In genomic region chr5:116046823-116047222, GRCh38 we compare ENCODE assay signal across 20 cellular contexts. TPM values are rescaled to one million over a fixed set of nuclear protein-coding genes. Genes with fewer than 3 reads are reported as not detected.
DNase-seq lines count a peak whose midpoint lies in the region; ATAC-seq and TF ChIP-seq lines count a peak whose summit lies in the region.
"Had no signal": no experiment of that assay in that cellular context is flagged by ENCODE, and none has a peak within 500 bp of the region (broad histone marks: within the 10 kb centered on the region; RNA-seq: fewer than 3 reads in every experiment).

No MANE protein-coding gene starts in this region.

- no peak for TF ChIP-seq POLR2A in vagina (IDR thresholded peaks at IDR 0.05)

- H2AFZ ChIP-seq in GM23338 (0 out of 2 replicates have a peak overlapping the region, but pooled peaks have one; percentile 24), PC-3 (ENCODE audit: low read length) (no peak overlapping the region)

- H3K27ac ChIP-seq in GM23338 (ENCODE audit: low read depth) (no peak overlapping the region), PC-3 (ENCODE audit: low read length) (no peak overlapping the region), vagina (no peak overlapping the region)

- intact Hi-C loops in PC-3 (cut with micrococcal nuclease) (no loop called here), Right ventricle myocardium superior (cut with DNase I) (no loop called here), vagina (cut with DNase I) (no loop called here), head of caudate nucleus (cut with DNase I) (no loop called here)

- no peak overlapping the region for H3K4me3 Mint-ChIP-seq in GM23338
- H3K4me3 Mint-ChIP-seq: CD4-positive, CD25-positive, alpha-beta regulatory T cell; CD8-positive, alpha-beta memory T cell had no signal

- no peaks in the 10 kb centered on the region for H3K4me1 ChIP-seq in GM23338 (ENCODE audit: insufficient read depth)
- peaks cover 17% of the 10 kb centered on the region for H3K4me1 ChIP-seq in PC-3 (ENCODE audit: insufficient read depth, low read length)
- no peaks in the 10 kb centered on the region for H3K4me1 ChIP-seq in vagina
- H3K4me1 ChIP-seq: BE2C had no signal

- DNase-seq in GM23338 (ENCODE audit: low spot score) (no peak), PC-3 (no peak), myocyte (ENCODE audit: low read depth) (peak; percentile 41), Right ventricle myocardium superior (no peak), vagina (ENCODE audit: extremely low spot score in 2 of 2) (no peak), head of caudate nucleus (no peak)
- DNase-seq: ACHN; BE2C; C1 segment of cervical spinal cord; CD4-positive, CD25-positive, alpha-beta regulatory T cell; CD8-positive, alpha-beta memory T cell; COR-L47; DMS 273 treated with DMSO at 0.1 percent for 48 hours; DND-41; EL; GOT3; H7 had no signal

- CTCF ChIA-PET in PC-3 (lab: Charles Lee), result no interaction called here

- BruUV-seq in PC-3 (replicated peaks; lab: Mats Ljungman, UMichigan), result TSS peak; percentile 60

- H3K4me3 ChIP-seq in GM23338 (no peak overlapping the region), PC-3 (ENCODE audit: low read length) (no peak overlapping the region), vagina (no peak overlapping the region)
- H3K4me3 ChIP-seq: GM12878 had no signal

- H4K20me1 ChIP-seq in GM23338 (replicated peaks; ENCODE audit: insufficient read depth) (no peaks in the 10 kb centered on the region), PC-3 (ENCODE audit: low read length) (no peaks in the 10 kb centered on the region)

- no peaks in the 10 kb centered on the region for H3K36me3 ChIP-seq in GM23338 (ENCODE audit: insufficient read depth)
- H3K36me3 ChIP-seq in PC-3 (ENCODE audit: low read depth, low read length), result no peaks in the 10 kb centered on the region
- H3K36me3 ChIP-seq in vagina, result no peaks in the 10 kb centered on the region
- H3K36me3 ChIP-seq: BE2C had no signal

- H3K27me3 ChIP-seq in GM23338 (ENCODE audit: insufficient read depth) (no peaks in the 10 kb centered on the region), PC-3 (ENCODE audit: low read length) (no peaks in the 10 kb centered on the region), vagina (no peaks in the 10 kb centered on the region)

- H3K9me3 Mint-ChIP-seq in GM23338, result no peaks in the 10 kb centered on the region
- H3K9me3 Mint-ChIP-seq: CD4-positive, CD25-positive, alpha-beta regulatory T cell; CD8-positive, alpha-beta memory T cell had no signal

- H3F3A ChIP-seq in GM23338 (replicated peaks; ENCODE audit: low read depth), result no peaks in the 10 kb centered on the region
- no peaks in the 10 kb centered on the region for H3F3A ChIP-seq in PC-3 (ENCODE audit: low read length, unreplicated experiment)

- no peaks in the 10 kb centered on the region for H3K27me3 Mint-ChIP-seq in GM23338 (ENCODE audit: insufficient read depth, low read depth, poor library complexity)

- POLR2A ChIA-PET in PC-3 (lab: Charles Lee; ENCODE audit: unreplicated experiment), result no interaction called here

- H3K4me2 ChIP-seq in GM23338 (no peak overlapping the region), PC-3 (ENCODE audit: low read length) (peak overlapping the region; percentile 4; the same call in 1 of the 2 replicates)

- H3K9ac ChIP-seq in PC-3 (ENCODE audit: low read length), result no peak overlapping the region

- H3K36me3 Mint-ChIP-seq in GM23338 (ENCODE audit: low read depth), result no peaks in the 10 kb centered on the region
- H3K36me3 Mint-ChIP-seq: CD4-positive, CD25-positive, alpha-beta regulatory T cell had no signal

- no peaks in the 10 kb centered on the region for H3K9me2 ChIP-seq in GM23338 (ENCODE audit: insufficient read depth)
- no peaks in the 10 kb centered on the region for H3K9me2 ChIP-seq in PC-3 (replicated peaks; ENCODE audit: low read length)

- TF ChIP-seq CTCF in GM23338 (conservative IDR thresholded peaks at IDR 0.05; ENCODE audit: low read depth in 2 of 2), result no peak
- no peak for TF ChIP-seq CTCF in PC-3 (conservative IDR thresholded peaks at IDR 0.05; ENCODE audit: low read depth, low read length)
- TF ChIP-seq CTCF in vagina (IDR thresholded peaks at IDR 0.05), result no peak

- H3K9me3 ChIP-seq in PC-3 (ENCODE audit: low read length), result no peaks in the 10 kb centered on the region
- no peaks in the 10 kb centered on the region for H3K9me3 ChIP-seq in vagina
- H3K9me3 ChIP-seq: BE2C had no signal

- H3K79me2 ChIP-seq in GM23338 (replicated peaks; ENCODE audit: insufficient read depth) (no peaks in the 10 kb centered on the region), PC-3 (ENCODE audit: low read length) (no peaks in the 10 kb centered on the region)

- no peaks in the 10 kb centered on the region for H3K4me1 Mint-ChIP-seq in GM23338
- H3K4me1 Mint-ChIP-seq: CD4-positive, CD25-positive, alpha-beta regulatory T cell had no signal

- H3K27ac Mint-ChIP-seq in GM23338, result no peak overlapping the region
- H3K27ac Mint-ChIP-seq: CD4-positive, CD25-positive, alpha-beta regulatory T cell; CD8-positive, alpha-beta memory T cell had no signal

- no peak for ATAC-seq in GM23338
- no peak; the same call in 1 of the 2 replicates for ATAC-seq in PC-3
- no peak for ATAC-seq in Right ventricle myocardium superior (ENCODE audit: poor library complexity)
- ATAC-seq: GM12878, HepG2 had no signal

TF ChIP-seq in GM23338, 12 proteins besides CTCF, POLR2A, EP300 and RAD21 (continues in another document):
- TF ChIP-seq, protein P1, sequence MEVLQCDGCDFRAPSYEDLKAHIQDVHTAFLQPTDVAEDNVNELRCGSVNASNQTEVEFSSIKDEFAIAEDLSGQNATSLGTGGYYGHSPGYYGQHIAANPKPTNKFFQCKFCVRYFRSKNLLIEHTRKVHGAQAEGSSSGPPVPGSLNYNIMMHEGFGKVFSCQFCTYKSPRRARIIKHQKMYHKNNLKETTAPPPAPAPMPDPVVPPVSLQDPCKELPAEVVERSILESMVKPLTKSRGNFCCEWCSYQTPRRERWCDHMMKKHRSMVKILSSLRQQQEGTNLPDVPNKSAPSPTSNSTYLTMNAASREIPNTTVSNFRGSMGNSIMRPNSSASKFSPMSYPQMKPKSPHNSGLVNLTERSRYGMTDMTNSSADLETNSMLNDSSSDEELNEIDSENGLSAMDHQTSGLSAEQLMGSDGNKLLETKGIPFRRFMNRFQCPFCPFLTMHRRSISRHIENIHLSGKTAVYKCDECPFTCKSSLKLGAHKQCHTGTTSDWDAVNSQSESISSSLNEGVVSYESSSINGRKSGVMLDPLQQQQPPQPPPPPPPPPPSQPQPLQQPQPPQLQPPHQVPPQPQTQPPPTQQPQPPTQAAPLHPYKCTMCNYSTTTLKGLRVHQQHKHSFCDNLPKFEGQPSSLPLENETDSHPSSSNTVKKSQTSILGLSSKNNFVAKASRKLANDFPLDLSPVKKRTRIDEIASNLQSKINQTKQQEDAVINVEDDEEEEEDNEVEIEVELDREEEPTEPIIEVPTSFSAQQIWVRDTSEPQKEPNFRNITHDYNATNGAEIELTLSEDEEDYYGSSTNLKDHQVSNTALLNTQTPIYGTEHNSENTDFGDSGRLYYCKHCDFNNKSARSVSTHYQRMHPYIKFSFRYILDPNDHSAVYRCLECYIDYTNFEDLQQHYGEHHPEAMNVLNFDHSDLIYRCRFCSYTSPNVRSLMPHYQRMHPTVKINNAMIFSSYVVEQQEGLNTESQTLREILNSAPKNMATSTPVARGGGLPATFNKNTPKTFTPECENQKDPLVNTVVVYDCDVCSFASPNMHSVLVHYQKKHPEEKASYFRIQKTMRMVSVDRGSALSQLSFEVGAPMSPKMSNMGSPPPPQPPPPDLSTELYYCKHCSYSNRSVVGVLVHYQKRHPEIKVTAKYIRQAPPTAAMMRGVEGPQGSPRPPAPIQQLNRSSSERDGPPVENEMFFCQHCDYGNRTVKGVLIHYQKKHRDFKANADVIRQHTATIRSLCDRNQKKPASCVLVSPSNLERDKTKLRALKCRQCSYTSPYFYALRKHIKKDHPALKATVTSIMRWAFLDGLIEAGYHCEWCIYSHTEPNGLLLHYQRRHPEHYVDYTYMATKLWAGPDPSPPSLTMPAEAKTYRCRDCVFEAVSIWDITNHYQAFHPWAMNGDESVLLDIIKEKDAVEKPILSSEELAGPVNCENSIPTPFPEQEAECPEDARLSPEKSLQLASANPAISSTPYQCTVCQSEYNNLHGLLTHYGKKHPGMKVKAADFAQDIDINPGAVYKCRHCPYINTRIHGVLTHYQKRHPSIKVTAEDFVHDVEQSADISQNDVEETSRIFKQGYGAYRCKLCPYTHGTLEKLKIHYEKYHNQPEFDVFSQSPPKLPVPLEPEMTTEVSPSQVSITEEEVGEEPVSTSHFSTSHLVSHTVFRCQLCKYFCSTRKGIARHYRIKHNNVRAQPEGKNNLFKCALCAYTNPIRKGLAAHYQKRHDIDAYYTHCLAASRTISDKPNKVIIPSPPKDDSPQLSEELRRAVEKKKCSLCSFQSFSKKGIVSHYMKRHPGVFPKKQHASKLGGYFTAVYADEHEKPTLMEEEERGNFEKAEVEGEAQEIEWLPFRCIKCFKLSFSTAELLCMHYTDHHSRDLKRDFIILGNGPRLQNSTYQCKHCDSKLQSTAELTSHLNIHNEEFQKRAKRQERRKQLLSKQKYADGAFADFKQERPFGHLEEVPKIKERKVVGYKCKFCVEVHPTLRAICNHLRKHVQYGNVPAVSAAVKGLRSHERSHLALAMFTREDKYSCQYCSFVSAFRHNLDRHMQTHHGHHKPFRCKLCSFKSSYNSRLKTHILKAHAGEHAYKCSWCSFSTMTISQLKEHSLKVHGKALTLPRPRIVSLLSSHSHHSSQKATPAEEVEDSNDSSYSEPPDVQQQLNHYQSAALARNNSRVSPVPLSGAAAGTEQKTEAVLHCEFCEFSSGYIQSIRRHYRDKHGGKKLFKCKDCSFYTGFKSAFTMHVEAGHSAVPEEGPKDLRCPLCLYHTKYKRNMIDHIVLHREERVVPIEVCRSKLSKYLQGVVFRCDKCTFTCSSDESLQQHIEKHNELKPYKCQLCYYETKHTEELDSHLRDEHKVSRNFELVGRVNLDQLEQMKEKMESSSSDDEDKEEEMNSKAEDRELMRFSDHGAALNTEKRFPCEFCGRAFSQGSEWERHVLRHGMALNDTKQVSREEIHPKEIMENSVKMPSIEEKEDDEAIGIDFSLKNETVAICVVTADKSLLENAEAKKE (CRISPR knock-in tag; IDR thresholded peaks at IDR 0.05), result no peak

RNA-seq across cellular contexts. Expression of gene ARL14EPL, which starts 14.6 kb away (rescaled TPM):
- total RNA-seq in GM23338 (2014; rRNA removed; shearing (Covaris generic)), result not detected in 2 replicates
- not detected in 2 replicates for polyA plus RNA-seq in GM23338 (2016; fragmentation: Nextera tagmentation; extraction: Ambion mirVana)
- not detected in 2 replicates for total RNA-seq in PC-3 (2014; rRNA removed)
- total RNA-seq in myocyte, result 0.35 and 0.47 TPM in 2 replicates
- polyA plus RNA-seq in myocyte (2012), result 0.05 TPM
- total RNA-seq in Right ventricle myocardium superior, result not detected
- not detected for total RNA-seq in vagina
- total RNA-seq: CD4-positive, CD25-positive, alpha-beta regulatory T cell; CD8-positive, alpha-beta memory T cell; G401; GM12878; H7; HepG2 had no signal
- polyA plus RNA-seq: CD4-positive, CD25-positive, alpha-beta regulatory T cell; CD8-positive, alpha-beta memory T cell; HepG2 had no signal

RNA-seq across cellular contexts. Expression of gene COMMD10, which starts 38.0 kb away (rescaled TPM):
- total RNA-seq in GM23338 (2014; rRNA removed; shearing (Covaris generic)), result 45.2 and 58.5 TPM in 2 replicates
- polyA plus RNA-seq in GM23338 (2016; fragmentation: Nextera tagmentation; extraction: Ambion mirVana), result 68.9 and 84.0 TPM in 2 replicates
- 8.8 and 17.7 TPM in 2 replicates for total RNA-seq in PC-3 (2014; rRNA removed)
- 44.2 and 46.5 TPM in 2 replicates for total RNA-seq in myocyte
- polyA plus RNA-seq in myocyte (2012), result 14.0 TPM
- total RNA-seq in Right ventricle myocardium superior, result 31.5 TPM
- 22.6 TPM for total RNA-seq in vagina
